Comparison of ENCODE assay signal across 13 cellular contexts in genomic region chrX:91753022-91753421, GRCh38. TPM values are rescaled to one million over a fixed set of nuclear protein-coding genes. Genes with fewer than 3 reads are reported as not detected.
DNase-seq lines count a peak whose midpoint lies in the region; ATAC-seq and TF ChIP-seq lines count a peak whose summit lies in the region.
"Not testable (repeated sequence)": the region's sequence is repeated elsewhere in the genome, so short reads cannot be mapped to it uniquely, and the experiment has no call there.
"Had no signal": no experiment of that assay in that cellular context is flagged by ENCODE, and none has a peak within 500 bp of the region (broad histone marks: within the 10 kb centered on the region; RNA-seq: fewer than 3 reads in every experiment).

No MANE protein-coding gene starts in this region.

- not testable (repeated sequence) for H3K79me2 ChIP-seq in PC-9 (ENCODE audit: low read depth)

- DNase-seq in DMS53 (lab: John Stamatoyannopoulos, UW) (peak; percentile 49), NCI-H1436 (lab: John Stamatoyannopoulos, UW) (peak; percentile 24), ecto neural progenitor cell (ENCODE audit: low spot score) (peak; percentile 39), islet precursor cell (peak; percentile 50), sciatic nerve (ENCODE audit: low spot score) (peak; percentile 50)
- not testable (repeated sequence) for DNase-seq in H7, PC-9

- not testable (repeated sequence) for BruUV-seq in PC-9 (replicated peaks; lab: Mats Ljungman, UMichigan)

- TF ChIP-seq CTCF in PC-9 (conservative IDR thresholded peaks at IDR 0.05) = not testable (repeated sequence)

- ATAC-seq in sciatic nerve = not testable (repeated sequence)

- H3K27ac ChIP-seq in PC-9 = not testable (repeated sequence)

- H3K9me3 ChIP-seq in PC-9 (ENCODE audit: insufficient read depth, low read depth) = not testable (repeated sequence)

- CTCF ChIA-PET in PC-9 (lab: Charles Lee) = not testable (repeated sequence)

- not testable (repeated sequence) for H2AFZ ChIP-seq in PC-9

- intact Hi-C loops in PC-9 (cut with micrococcal nuclease; ENCODE audit: unreplicated experiment); sciatic nerve (cut with DNase I): not testable (repeated sequence)

- H3K27me3 ChIP-seq in H7 (ENCODE audit: control insufficient read depth, insufficient read depth, low read length); PC-9 (ENCODE audit: insufficient read depth, low read depth): not testable (repeated sequence)

- POLR2A ChIA-PET in PC-9 (lab: Charles Lee; ENCODE audit: unreplicated experiment) = not testable (repeated sequence)

- not testable (repeated sequence) for H3K36me3 ChIP-seq in H7 (replicated peaks; ENCODE audit: control insufficient read depth, insufficient read depth, low read length); PC-9 (ENCODE audit: low read depth)

- H3K4me2 ChIP-seq in PC-9 = peak overlapping the region; percentile 54; the same call in 1 of the 2 replicates

- peak overlapping the region; percentile 30 for H3K4me3 ChIP-seq in H7 (ENCODE audit: insufficient read depth, low read depth, low read length)
- H3K4me3 ChIP-seq in PC-9 = not testable (repeated sequence)

- not testable (repeated sequence) for H3F3A ChIP-seq in PC-9 (ENCODE audit: insufficient read depth, low read depth)

- H4K20me1 ChIP-seq in PC-9 (ENCODE audit: insufficient read depth) = not testable (repeated sequence)

- H3K4me1 ChIP-seq in PC-9 (replicated peaks; ENCODE audit: insufficient read depth) = not testable (repeated sequence)

- H3K9me2 ChIP-seq in PC-9 (ENCODE audit: insufficient read depth) = not testable (repeated sequence)

RNA-seq across cellular contexts. Expression of gene PCDH11X, which starts 26.2 kb away (rescaled TPM):
- total RNA-seq in H7 (2014; rRNA removed; shearing (Covaris generic)) = 15.4 and 47.7 TPM in 2 replicates
- total RNA-seq in PC-9 (2021) (not detected in 2 replicates), sciatic nerve (1.1 TPM)
- total RNA-seq: Caco-2; CD4-positive, alpha-beta T cell; Daoy; G401; GM12878; HT-29 had no signal
